11 cellular contexts compared by ENCODE assay signal in the genomic region with DNA sequence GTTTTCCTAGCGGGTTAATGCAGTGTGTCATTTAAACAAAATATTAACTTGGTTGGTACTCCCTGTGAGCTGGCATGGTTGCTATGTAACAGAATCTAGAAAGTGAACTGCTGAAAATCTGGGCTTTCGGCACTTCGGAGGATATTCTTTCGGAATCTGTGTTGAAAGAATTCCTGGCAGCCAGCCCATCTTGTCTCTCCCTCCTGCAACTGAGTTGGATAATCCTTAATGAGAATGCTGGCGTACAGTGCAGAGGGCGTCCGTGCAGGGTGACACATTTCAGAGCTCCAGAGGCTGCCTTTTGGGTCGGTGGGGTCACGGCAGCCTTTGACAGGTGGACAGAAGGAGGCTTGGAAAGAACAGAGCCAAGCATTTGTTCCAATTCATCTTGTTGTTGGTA. TPM values are rescaled to one million over a fixed set of nuclear protein-coding genes. Genes with fewer than 3 reads are reported as not detected.
DNase-seq lines count a peak whose midpoint lies in the region; FAIRE-seq and TF ChIP-seq lines count a peak whose summit lies in the region.
"Had no signal": no experiment of that assay in that cellular context is flagged by ENCODE, and none has a peak within 500 bp of the region (broad histone marks: within the 10 kb centered on the region; RNA-seq: fewer than 3 reads in every experiment).

No MANE protein-coding gene starts in this region.

- H3K9ac ChIP-seq in smooth muscle cell (ENCODE audit: low read depth), result no peak overlapping the region

- WGBS in smooth muscle cell (ENCODE audit: low lambda C conversion rate), result 29% methylated on average over 9 of the region's 9 CpGs

- no peak for TF ChIP-seq POLR2A in GM12892 (IDR thresholded peaks at IDR 0.05; ENCODE audit: low read depth, low read length)

- H3K27ac ChIP-seq in smooth muscle cell (ENCODE audit: low read depth), result no peak overlapping the region

- no peak for FAIRE-seq in GM12892 (lab: Jason Lieb, UNC)

- no peaks in the 10 kb centered on the region for H3K9me3 ChIP-seq in smooth muscle cell (replicated peaks; ENCODE audit: low read depth)

- peaks cover 58% of the 10 kb centered on the region for H3K27me3 ChIP-seq in smooth muscle cell (ENCODE audit: low read depth)

- H3K4me1 ChIP-seq in smooth muscle cell (ENCODE audit: low read depth), result peaks cover 41% of the 10 kb centered on the region

- H3K4me3 ChIP-seq in smooth muscle cell, result no peak overlapping the region

- TF ChIP-seq CTCF in smooth muscle cell (IDR thresholded peaks at IDR 0.05; ENCODE audit: borderline replicate concordance, insufficient read depth, poor library complexity, severe bottlenecking), result no peak

- no peaks in the 10 kb centered on the region for H3K79me2 ChIP-seq in smooth muscle cell (ENCODE audit: low read depth)

- DNase-seq in NCI-H1048 (lab: John Stamatoyannopoulos, UW), result peak; percentile 34
- peak; percentile 71 for DNase-seq in cerebellum (ENCODE audit: low spot score)
- DNase-seq in kidney glomerular epithelial cell (lab: John Stamatoyannopoulos, UW), result peak; percentile 79
- DNase-seq in smooth muscle cell (lab: John Stamatoyannopoulos, UW; ENCODE audit: unreplicated experiment), result no peak
- DNase-seq in GM12892 (ENCODE audit: insufficient read length), result no peak
- DNase-seq in SIG-M5 (lab: John Stamatoyannopoulos, UW), result no peak
- DNase-seq in pons (ENCODE audit: low spot score), result no peak
- no peak for DNase-seq in middle frontal gyrus (ENCODE audit: extremely low spot score, low spot score)
- DNase-seq: activated naive CD8-positive, alpha-beta T cell treated with anti-CD3 and anti-CD28 coated beads, Interleukin-2, amount 10 ng/mL, durations not matched to agents 7 days and 5 days; NCI-H2081; stimulated activated CD4-positive, alpha-beta T cell treated with anti-CD3 and anti-CD28 coated beads, Interleukin-2, amount 100 ng/mL, for 24 hours had no signal

- no peaks in the 10 kb centered on the region for H4K20me1 ChIP-seq in smooth muscle cell (ENCODE audit: low read depth)

- no peak overlapping the region for H2AFZ ChIP-seq in smooth muscle cell (ENCODE audit: low read depth)

- no peaks in the 10 kb centered on the region for H3K36me3 ChIP-seq in smooth muscle cell (ENCODE audit: low read depth)

- H3F3A ChIP-seq in smooth muscle cell (ENCODE audit: low read depth), result no peaks in the 10 kb centered on the region

- H3K4me2 ChIP-seq in smooth muscle cell, result peak overlapping the region; percentile 51

RNA-seq across cellular contexts. Expression of gene KAZN, which starts 3.6 kb away (rescaled TPM):
- total RNA-seq in cerebellum (22.6 TPM), smooth muscle cell (4.4 and 8.2 TPM in 2 replicates)
- 6.3 and 9.0 TPM in 2 replicates for polyA plus RNA-seq in smooth muscle cell
- 1.8 TPM for polyA plus RNA-seq in GM12892 (2012; ENCODE audit: missing spikeins)

Comparison
In these comparisons a context has a peak if more than half of its experiments do, and no peak if none do; other contexts are left out.
1. DNase-seq: peak in NCI-H1048 (single experiment), cerebellum (single experiment) and kidney glomerular epithelial cell (single experiment); none in smooth muscle cell (single experiment), GM12892 (single experiment), SIG-M5 (single experiment), pons (single experiment) and middle frontal gyrus (single experiment).